10 cellular contexts compared by ENCODE assay signal in genomic region chr20:41142914-41143313, GRCh38. TPM values are rescaled to one million over a fixed set of nuclear protein-coding genes. Genes with fewer than 3 reads are reported as not detected.
A peak's percentile ranks its signal among the peaks of the same experiment; 100 is the strongest.
DNase-seq lines count a peak whose midpoint lies in the region; ATAC-seq, FAIRE-seq and TF ChIP-seq lines count a peak whose summit lies in the region.
"Had no signal": no experiment of that assay in that cellular context is flagged by ENCODE, and none has a peak within 500 bp of the region (broad histone marks: within the 10 kb centered on the region; RNA-seq: fewer than 3 reads in every experiment).

No MANE protein-coding gene starts in this region.

- H3K4me1 ChIP-seq in OCI-LY7 (ENCODE audit: insufficient read depth, low read length, poor library complexity, severe bottlenecking) (peaks cover 91% of the 10 kb centered on the region), adrenal gland (replicated peaks in 1 of 2) (peaks cover 8 to 77% of the 10 kb centered on the region in 2 donors)

- whole genome bisulfite sequencing in adrenal gland, 4 donors, result 55 to 71% (median 59%) methylated on average over 5 of the region's 5 CpGs

- H3K27ac ChIP-seq in OCI-LY7 (ENCODE audit: low read depth, low read length, poor library complexity, severe bottlenecking) (peak overlapping the region; percentile 11), skin epidermis (peak overlapping the region in 14 of 21 experiments; percentile 9 to 97 (median 84)), adrenal gland (peak overlapping the region in 2 of 5 donors; percentile 7 to 12)

- H3K36me3 Mint-ChIP-seq in activated naive CD8-positive, alpha-beta T cell, result peaks cover 12% of the 10 kb centered on the region

- H3K4me2 ChIP-seq in OCI-LY7 (ENCODE audit: low read length), result peak overlapping the region; percentile 81

- H3K9me2 ChIP-seq in OCI-LY7 (ENCODE audit: insufficient read depth, low read length), result no peaks in the 10 kb centered on the region

- H3K27me3 ChIP-seq in adrenal gland, result no peaks in the 10 kb centered on the region

- BruUV-seq in OCI-LY7 (replicated peaks; lab: Mats Ljungman, UMichigan), result no TSS peak

- peak overlapping the region; percentile 96 for H3K27ac Mint-ChIP-seq in activated naive CD8-positive, alpha-beta T cell

- peaks cover 100% of the 10 kb centered on the region for H3K79me2 ChIP-seq in OCI-LY7 (ENCODE audit: insufficient read depth, low read depth, low read length)

- no peak for TF ChIP-seq POLR2A in adrenal gland (IDR thresholded peaks at IDR 0.05)

- H3K27me3 Mint-ChIP-seq in activated naive CD8-positive, alpha-beta T cell, result no peaks in the 10 kb centered on the region

- POLR2A ChIA-PET in OCI-LY7 (lab: Charles Lee), result interaction anchor here (0.8 to 1.8 kb wide), 3 partner anchors 9 to 195 kb away, joined by 3 to 6 read pairs (median 3); no protein-coding TSS in a partner anchor

- H3K36me3 ChIP-seq in OCI-LY7 (ENCODE audit: insufficient read depth, low read length) (peaks cover 35% of the 10 kb centered on the region), adrenal gland (replicated peaks in 1 of 2) (no peaks in the 10 kb centered on the region)

- no peak for FAIRE-seq in RCC 7860 (lab: Jason Lieb, UNC)

- no peaks in the 10 kb centered on the region for H3K9me3 Mint-ChIP-seq in activated naive CD8-positive, alpha-beta T cell (ENCODE audit: low read depth)

- H3K9me3 ChIP-seq in OCI-LY7 (ENCODE audit: low read length) (no peaks in the 10 kb centered on the region), adrenal gland (replicated peaks in 1 of 3) (no peaks in the 10 kb centered on the region)

- TF ChIP-seq CTCF in OCI-LY7 (conservative IDR thresholded peaks at IDR 0.05; ENCODE audit: low read length), result no peak
- no peak for TF ChIP-seq CTCF in adrenal gland (IDR thresholded peaks at IDR 0.05)

- ATAC-seq in GM21529 (IDR thresholded peaks at IDR 0.05; ENCODE audit: unreplicated experiment), result peak; percentile 45

- no peak overlapping the region for H2AFZ ChIP-seq in OCI-LY7 (ENCODE audit: low read length)

- H3K4me3 ChIP-seq in OCI-LY7 (ENCODE audit: low read depth, low read length, poor library complexity, severe bottlenecking) (no peak overlapping the region), skin epidermis (no peak overlapping the region), adrenal gland (no peak overlapping the region)

- CTCF ChIA-PET in OCI-LY7 (lab: Charles Lee; ENCODE audit: unreplicated experiment), result no interaction called here

- peaks cover 13% of the 10 kb centered on the region; the same call in 1 of the 2 replicates for H4K20me1 ChIP-seq in OCI-LY7 (ENCODE audit: insufficient read depth, low read length)

- H3K4me1 Mint-ChIP-seq in activated naive CD8-positive, alpha-beta T cell (ENCODE audit: low read depth), result peaks cover 93% of the 10 kb centered on the region

- H3K4me3 Mint-ChIP-seq in activated naive CD8-positive, alpha-beta T cell, result peak overlapping the region; percentile 93

- intact Hi-C loops in OCI-LY7 (cut with micrococcal nuclease; ENCODE audit: unreplicated experiment), result no loop called here
- intact Hi-C loops in adrenal gland (cut with DNase I), result no loop called here

- peak; percentile 50 for DNase-seq in OCI-LY7 (ENCODE audit: low spot score)
- DNase-seq in NCI-H2196 (lab: John Stamatoyannopoulos, UW; ENCODE audit: unreplicated experiment), result no peak
- no peak for DNase-seq in adrenal gland
- DNase-seq in RCC 7860 (ENCODE audit: low spot score), result no peak
- DNase-seq: H7, mesendoderm, NCI-H1092 treated with DMSO at 0.1 percent for 48 hours had no signal

RNA-seq across cellular contexts. Expression of gene PLCG1, which starts 5.6 kb away (rescaled TPM):
- 92.6 and 103 TPM in 2 replicates for total RNA-seq in OCI-LY7 (2014; rRNA removed; shearing (Covaris generic))
- total RNA-seq in OCI-LY7 (2022) (121 TPM in 2 replicates), adrenal gland (100 to 1,000 TPM in 2 of 8 donors, 10 to 100 TPM in 6; 49.3 to 120 (median 82.0) TPM)
- 100 to 1,000 TPM in 1 of 3 donors, 10 to 100 TPM in 2; 32.9 to 139 (median 78.1) TPM for polyA plus RNA-seq in adrenal gland
